8 cellular contexts compared by ENCODE assay signal in the genomic region with DNA sequence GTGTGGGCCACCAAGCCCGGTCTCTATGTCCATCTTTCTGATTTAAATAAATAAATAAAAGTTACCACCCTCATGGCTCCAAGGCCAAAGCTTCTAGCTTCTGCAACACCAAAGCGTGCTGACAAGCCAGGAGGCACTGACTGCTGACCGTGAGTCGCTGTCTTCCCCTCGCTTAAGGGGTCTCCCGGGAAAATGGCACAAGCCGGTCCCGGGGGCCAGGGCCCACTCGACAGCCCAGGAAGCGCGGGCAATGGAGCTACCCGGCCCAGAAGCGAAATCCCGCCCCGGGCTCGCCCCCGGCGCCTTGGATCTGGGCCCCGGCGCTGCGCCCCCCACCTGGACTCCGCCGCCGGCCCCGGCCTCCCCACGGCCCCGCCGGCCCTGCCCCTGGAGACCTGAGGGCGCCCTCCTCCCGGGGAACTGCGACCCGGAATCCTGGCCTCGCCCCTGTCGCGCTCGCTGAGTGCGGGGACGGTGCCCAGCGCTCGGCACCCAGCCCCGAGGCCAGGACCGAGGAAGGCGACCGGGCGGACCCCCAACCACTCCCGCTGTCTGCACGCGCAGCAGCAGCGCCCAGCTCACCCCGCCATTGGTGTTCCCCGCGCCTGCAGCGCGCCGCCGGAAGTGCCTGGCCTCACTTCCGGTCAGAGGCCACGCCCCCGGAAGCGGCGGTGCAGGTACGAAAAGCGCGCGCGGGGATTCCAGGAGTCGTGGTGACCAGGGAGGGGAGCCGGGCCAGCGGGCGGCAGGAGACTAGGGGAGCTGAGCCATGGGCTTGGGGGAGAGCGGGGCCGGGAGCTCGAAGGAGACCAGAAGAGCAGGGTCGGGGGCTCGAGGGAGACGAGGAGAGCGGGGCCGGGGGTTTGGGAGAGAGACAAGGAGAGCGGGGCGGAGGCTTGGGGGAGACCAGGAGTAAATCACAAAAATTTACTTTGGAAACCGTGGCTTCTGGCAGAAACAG. TPM values are rescaled to one million over a fixed set of nuclear protein-coding genes. Genes with fewer than 3 reads are reported as not detected.
A peak's percentile ranks its signal among the peaks of the same experiment; 100 is the strongest.
DNase-seq lines count a peak whose midpoint lies in the region; ATAC-seq and TF ChIP-seq lines count a peak whose summit lies in the region.

A gene (minus strand): TSS at position 626 of the 961 bp plus-strand sequence. CDS start 36 bp downstream, at position 590.
A gene (plus strand): TSS at position 647 of the 961 bp plus-strand sequence. CDS start 2,349 bp downstream, outside the sequence.

- DNase-seq in GM03348 (ENCODE audit: low spot score) (peak; percentile 94), HCEC 1CT (peak; percentile 70), NB4 (ENCODE audit: low read depth) (peak; percentile 89), amniotic stem cell (lab: John Stamatoyannopoulos, UW) (peak; percentile 44), left ventricle myocardium superior (peak; percentile 92), psoas muscle (peak; percentile 88 to 92), upper lobe of right lung (peak; percentile 92)

- TF ChIP-seq CTCF in NB4 (IDR thresholded peaks at IDR 0.05; ENCODE audit: low read depth, low read length) (no peak), psoas muscle (IDR thresholded peaks at IDR 0.05) (no peak), upper lobe of right lung (IDR thresholded peaks at IDR 0.05) (no peak)

- H3K27me3 ChIP-seq in psoas muscle (ENCODE audit: insufficient read depth in 3 of 3, low read length in 2 of 3) (no peaks in the 10 kb centered on the region), upper lobe of right lung (no peaks in the 10 kb centered on the region)

- H3K27ac Mint-ChIP-seq in T-helper 1 cell treated with Interleukin-12 subunit alpha and Interleukin-12 subunit beta and Interleukin-4 antibody, amounts not matched to agents 30 μg/mL and 1 μg/mL, for 36 hours: peak within 1 kb of the TSS; percentile 89

- H3K4me3 ChIP-seq in NB4 (ENCODE audit: low read depth, low read length): peak within 1 kb of the TSS; percentile 92
- H3K4me3 ChIP-seq in psoas muscle: peak within 1 kb of the TSS; percentile 98
- H3K4me3 ChIP-seq in upper lobe of right lung: peak within 1 kb of the TSS; percentile 92

- H3K9me3 ChIP-seq in psoas muscle (no peaks in the 10 kb centered on the region), upper lobe of right lung (no peaks in the 10 kb centered on the region)

- 0 to 1% (median 0%) methylated on average over 36 to 81 of the region's 81 CpGs for WGBS in psoas muscle, 3 donors

- no peaks in the 10 kb centered on the region for H3K9me3 Mint-ChIP-seq in T-helper 1 cell treated with Interleukin-12 subunit alpha and Interleukin-12 subunit beta and Interleukin-4 antibody, amounts not matched to agents 30 μg/mL and 1 μg/mL, for 36 hours

- H3K36me3 Mint-ChIP-seq in T-helper 1 cell treated with Interleukin-12 subunit alpha and Interleukin-12 subunit beta and Interleukin-4 antibody, amounts not matched to agents 30 μg/mL and 1 μg/mL, for 36 hours (ENCODE audit: low read depth): peaks cover 12% of the 10 kb centered on the region

- no peaks in the 10 kb centered on the region for H3K27me3 Mint-ChIP-seq in T-helper 1 cell treated with Interleukin-12 subunit alpha and Interleukin-12 subunit beta and Interleukin-4 antibody, amounts not matched to agents 30 μg/mL and 1 μg/mL, for 36 hours (ENCODE audit: low read depth)

- H3K4me1 Mint-ChIP-seq in T-helper 1 cell treated with Interleukin-12 subunit alpha and Interleukin-12 subunit beta and Interleukin-4 antibody, amounts not matched to agents 30 μg/mL and 1 μg/mL, for 36 hours (ENCODE audit: low read depth): peaks cover 12% of the 10 kb centered on the region

- peak within 1 kb of the TSS; percentile 78 for H3K27ac ChIP-seq in psoas muscle
- H3K27ac ChIP-seq in upper lobe of right lung: peak within 1 kb of the TSS; percentile 84

- H3K36me3 ChIP-seq in psoas muscle (ENCODE audit: insufficient read depth in 1 of 2, low read depth in 1 of 2) (peaks cover 0 to 26% of the 10 kb centered on the region in 2 donors), upper lobe of right lung (peaks cover 17% of the 10 kb centered on the region)

- ATAC-seq in left ventricle myocardium superior: peak; percentile 94
- ATAC-seq in psoas muscle: peak; percentile 94 to 99 (median 96)
- peak; percentile 91 for ATAC-seq in upper lobe of right lung

- peak; percentile 96 for TF ChIP-seq POLR2A in NB4 (IDR thresholded peaks at IDR 0.05; ENCODE audit: extremely low read depth, insufficient read length)

- intact Hi-C loops in left ventricle myocardium superior (cut with micrococcal nuclease) (no loop called here), psoas muscle (cut with DNase I) (no loop called here), upper lobe of right lung (cut with DNase I) (loop anchor here (10.0 kb wide), 1 partner anchor 113 kb away; a partner anchor contains a TSS)

- H3K4me1 ChIP-seq in psoas muscle (peaks cover 9% of the 10 kb centered on the region), upper lobe of right lung (peaks cover 27% of the 10 kb centered on the region)

- H3K4me3 Mint-ChIP-seq in T-helper 1 cell treated with Interleukin-12 subunit alpha and Interleukin-12 subunit beta and Interleukin-4 antibody, amounts not matched to agents 30 μg/mL and 1 μg/mL, for 36 hours: peak within 1 kb of the TSS; percentile 91

RNA-seq across cellular contexts. Expression of the first gene that starts in this region (rescaled TPM):
- total RNA-seq in left ventricle myocardium superior (23.5 TPM), psoas muscle (10 to 100 TPM; 15.9 to 21.9 (median 18.4) TPM), upper lobe of right lung (23.7 TPM)
- 10 to 100 TPM; 21.6 to 53.0 (median 41.1) TPM for polyA plus RNA-seq in psoas muscle

RNA-seq across cellular contexts. Expression of the second gene that starts in this region (rescaled TPM):
- total RNA-seq in left ventricle myocardium superior (13.2 TPM), psoas muscle (10 to 100 TPM in 2 of 4 donors, 1 to 10 TPM in 2; 5.6 to 12.4 (median 8.4) TPM), upper lobe of right lung (13.2 TPM)
- 10 to 100 TPM; 13.6 to 29.2 (median 19.1) TPM for polyA plus RNA-seq in psoas muscle

Comparison
In these comparisons a context has a peak if more than half of its experiments do, and no peak if none do; other contexts are left out.
1. Peak in every context shown above with its lines: DNase-seq, ATAC-seq, H3K4me3 ChIP-seq and H3K27ac ChIP-seq.
2. DNase-seq: peak in every context shown above with its lines; median percentile 94 in GM03348; 92 in left ventricle myocardium superior; 92 in upper lobe of right lung; 90 in psoas muscle; 89 in NB4; 70 in HCEC 1CT; 44 in amniotic stem cell.